15 cellular contexts compared by ENCODE assay signal in genomic region chr1:27936370-27936769, GRCh38. TPM values are rescaled to one million over a fixed set of nuclear protein-coding genes. Genes with fewer than 3 reads are reported as not detected.
DNase-seq lines count a peak whose midpoint lies in the region; ATAC-seq, FAIRE-seq and TF ChIP-seq lines count a peak whose summit lies in the region.
"Had no signal": no experiment of that assay in that cellular context is flagged by ENCODE, and none has a peak within 500 bp of the region (broad histone marks: within the 10 kb centered on the region; RNA-seq: fewer than 3 reads in every experiment).

No MANE protein-coding gene starts in this region.

- peaks cover 3% of the 10 kb centered on the region for H3K36me3 Mint-ChIP-seq in endodermal cell (ENCODE audit: low read depth)
- H3K36me3 Mint-ChIP-seq: CD8-positive, alpha-beta memory T cell had no signal

- no peak overlapping the region for H3K4me3 ChIP-seq in HepG2 (replicated peaks in 1 of 3; ENCODE audit: insufficient read depth in 1 of 3, low read depth in 2 of 3, low read length in 3 of 3)
- H3K4me3 ChIP-seq in right lobe of liver = no peak overlapping the region
- no peak overlapping the region for H3K4me3 ChIP-seq in K562
- H3K4me3 ChIP-seq in iPS-18c (ENCODE audit: insufficient read depth, low read depth, low read length) = peak overlapping the region; percentile 77
- H3K4me3 ChIP-seq in endodermal cell (ENCODE audit: low read length) = no peak overlapping the region

- CTCF ChIA-PET in HepG2 (lab: Yijun Ruan, JAX; ENCODE audit: low intra/inter-chr PET ratio, low total read pairs) (no interaction called here), K562 (lab: Yijun Ruan, JAX; ENCODE audit: low intra/inter-chr PET ratio) (no interaction called here)

- FAIRE-seq in HepG2 (lab: Jason Lieb, UNC) = no peak
- FAIRE-seq in K562 (lab: Jason Lieb, UNC) = no peak
- FAIRE-seq: GM19239 had no signal

- no peak for TF ChIP-seq CTCF in HepG2 (CRISPR knock-in tag; IDR thresholded peaks at IDR 0.05)
- TF ChIP-seq CTCF in right lobe of liver (IDR thresholded peaks at IDR 0.05) = no peak
- TF ChIP-seq CTCF in K562 (IDR thresholded peaks at IDR 0.05 in 2 of 3, conservative IDR thresholded peaks at IDR 0.05 in 1 of 3; ENCODE audit: insufficient read depth in 2 of 3, low read depth in 1 of 3, low read length in 3 of 3) = no peak
- TF ChIP-seq CTCF in endodermal cell (conservative IDR thresholded peaks at IDR 0.05) = no peak

- peaks cover 6% of the 10 kb centered on the region for H3K27me3 Mint-ChIP-seq in endodermal cell (ENCODE audit: insufficient read depth)

- no peak overlapping the region for H3K9ac ChIP-seq in HepG2 (ENCODE audit: insufficient read depth, low read depth, low read length)
- H3K9ac ChIP-seq in K562 (ENCODE audit: insufficient read depth in 1 of 2, low read depth in 2 of 2, low read length in 2 of 2) = no peak overlapping the region
- no peak overlapping the region for H3K9ac ChIP-seq in endodermal cell (ENCODE audit: extremely low read depth, low read length, poor library complexity, severe bottlenecking)

- H3K79me2 ChIP-seq in HepG2 (ENCODE audit: insufficient read depth, low read length) (no peaks in the 10 kb centered on the region), K562 (ENCODE audit: control insufficient read depth, insufficient read depth, low read length) (no peaks in the 10 kb centered on the region)

- no peak for DNase-seq in HepG2 (ENCODE audit: low spot score)
- DNase-seq in right lobe of liver = no peak
- DNase-seq in K562 (ENCODE audit: extremely low read depth in 1 of 4, low spot score in 3 of 4) = no peak
- no peak for DNase-seq in endodermal cell
- no peak for DNase-seq in anterior cingulate cortex (lab: John Stamatoyannopoulos, UW)
- DNase-seq: Caco-2; CD8-positive, alpha-beta memory T cell; DND-41; GDM1; H7 had no signal

- WGBS in HepG2 (ENCODE audit: low lambda C conversion rate) = 62% methylated on average over 5 of the region's 5 CpGs
- 83% methylated on average over 5 of the region's 5 CpGs for WGBS in right lobe of liver (ENCODE audit: insufficient coverage, low coverage, low lambda C conversion rate, missing lambda C conversion rate)
- 17% methylated on average over 4 of the region's 5 CpGs for WGBS in K562 (ENCODE audit: insufficient coverage, low coverage, missing lambda C conversion rate)
- 84 to 100% methylated on average over 1 to 5 of the region's 5 CpGs for WGBS in endodermal cell (ENCODE audit: insufficient coverage in 1 of 2, insufficient read length in 1 of 2), 2 experiments

- intact Hi-C loops in HepG2 (cut with micrococcal nuclease; ENCODE audit: unreplicated experiment) = no loop called here
- intact Hi-C loops in right lobe of liver (cut with DNase I) = no loop called here
- intact Hi-C loops in K562 (cut with micrococcal nuclease) = loop anchor here (5.0 kb wide), 1 partner anchor 79 kb away; no protein-coding TSS in a partner anchor

- H2AFZ ChIP-seq in HepG2 (ENCODE audit: low read length) (no peak overlapping the region), K562 (ENCODE audit: low read depth, low read length) (no peak overlapping the region)

- H4K20me1 ChIP-seq in HepG2 (ENCODE audit: insufficient read depth, low read length) (no peaks in the 10 kb centered on the region), K562 (replicated peaks; ENCODE audit: control insufficient read depth, insufficient read depth, low read length) (no peaks in the 10 kb centered on the region)

- POLR2A ChIA-PET in HepG2 (lab: Yijun Ruan, JAX) = no interaction called here
- POLR2A ChIA-PET in K562 (lab: Yijun Ruan, JAX) = interaction anchor here (2.0 kb wide), 1 partner anchor 9 kb away, joined by 16 read pairs; no protein-coding TSS in a partner anchor

- BruUV-seq in HepG2 (replicated peaks; lab: Mats Ljungman, UMichigan) (no TSS peak), K562 (replicated peaks; lab: Mats Ljungman, UMichigan) (no TSS peak)

- H3K9me3 ChIP-seq in HepG2 (ENCODE audit: low read length) (no peaks in the 10 kb centered on the region), right lobe of liver (no peaks in the 10 kb centered on the region), K562 (replicated peaks; ENCODE audit: control insufficient read depth, insufficient read depth, low read depth, low read length) (no peaks in the 10 kb centered on the region), iPS-18c (ENCODE audit: control insufficient read depth, insufficient read depth, low read length) (peaks cover 2% of the 10 kb centered on the region), endodermal cell (ENCODE audit: control insufficient read depth, low read length) (no peaks in the 10 kb centered on the region)
- H3K9me3 ChIP-seq: Caco-2 had no signal

- TF ChIP-seq RAD21 in HepG2 (CRISPR knock-in tag; IDR thresholded peaks at IDR 0.05) (no peak), K562 (CRISPR knock-in tag; conservative IDR thresholded peaks at IDR 0.05 in 1 of 2, IDR thresholded peaks at IDR 0.05 in 1 of 2) (no peak)

- no peak for TF ChIP-seq EP300 in HepG2 (IDR thresholded peaks at IDR 0.05; ENCODE audit: low read depth in 2 of 2, low read length in 2 of 2)
- TF ChIP-seq EP300 in HepG2 (CRISPR knock-in tag; IDR thresholded peaks at IDR 0.05; ENCODE audit: borderline replicate concordance) = no peak
- no peak for TF ChIP-seq EP300 in K562 (IDR thresholded peaks at IDR 0.05; ENCODE audit: low read length)

- no peak overlapping the region for H3K27ac ChIP-seq in HepG2 (ENCODE audit: extremely low read length, insufficient read depth, low read length)
- no peak overlapping the region for H3K27ac ChIP-seq in right lobe of liver
- no peak overlapping the region for H3K27ac ChIP-seq in K562 (ENCODE audit: extremely low read depth, low read depth, low read length)
- no peak overlapping the region for H3K27ac ChIP-seq in endodermal cell (ENCODE audit: low read depth, low read length)
- H3K27ac ChIP-seq: 22Rv1 had no signal

- no peak for ATAC-seq in HepG2
- ATAC-seq in right lobe of liver = no peak
- no peak for ATAC-seq in K562
- ATAC-seq in GM21737 (IDR thresholded peaks at IDR 0.05; ENCODE audit: unreplicated experiment) = no peak
- no peak for ATAC-seq in GM21526 (IDR thresholded peaks at IDR 0.05; ENCODE audit: low FRiP score, unreplicated experiment)

- H3K4me1 ChIP-seq in HepG2 (ENCODE audit: insufficient read depth, low read length) (peaks cover 33% of the 10 kb centered on the region), right lobe of liver (peaks cover 0 to 9% (median 0%) of the 10 kb centered on the region in 4 donors), K562 (replicated peaks in 1 of 2; ENCODE audit: control insufficient read depth in 2 of 2, insufficient read depth in 2 of 2, low read length in 2 of 2) (peaks cover 13 to 18% of the 10 kb centered on the region in 2 experiments), endodermal cell (ENCODE audit: control insufficient read depth, insufficient read depth, low read length) (no peaks in the 10 kb centered on the region)
- H3K4me1 ChIP-seq: Caco-2 had no signal

- no peaks in the 10 kb centered on the region for H3K9me3 Mint-ChIP-seq in endodermal cell
- H3K9me3 Mint-ChIP-seq: CD8-positive, alpha-beta memory T cell had no signal

- no peaks in the 10 kb centered on the region for H3K9me1 ChIP-seq in K562 (ENCODE audit: control insufficient read depth, insufficient read depth, low read length)

- no peak overlapping the region for H3K4me2 ChIP-seq in HepG2 (ENCODE audit: low read depth, low read length)
- no peak overlapping the region for H3K4me2 ChIP-seq in K562 (ENCODE audit: insufficient read depth, low read length)

- H3K4me3 Mint-ChIP-seq in endodermal cell = no peak overlapping the region
- H3K4me3 Mint-ChIP-seq: CD8-positive, alpha-beta memory T cell had no signal

- no peak for TF ChIP-seq POLR2A in HepG2 (IDR thresholded peaks at IDR 0.05; ENCODE audit: insufficient read depth in 1 of 2, low read depth in 2 of 2, low read length in 2 of 2)
- no peak for TF ChIP-seq POLR2A in right lobe of liver (IDR thresholded peaks at IDR 0.05)
- no peak for TF ChIP-seq POLR2A in K562 (conservative IDR thresholded peaks at IDR 0.05)

- in situ Hi-C loops in HepG2 (cut with HindIII; ENCODE audit: extremely low pct_ligation_motif_present, low pct_unique_long_range_greater_than_20kb) (loop anchor here (10.0 kb wide), 1 partner anchor 82 kb away; no protein-coding TSS in a partner anchor), K562 (cut with MboI) (no loop called here)

- no peak overlapping the region for H3K27ac Mint-ChIP-seq in endodermal cell
- H3K27ac Mint-ChIP-seq: CD8-positive, alpha-beta memory T cell had no signal

- peaks cover 33% of the 10 kb centered on the region for H3K4me1 Mint-ChIP-seq in endodermal cell

- no peaks in the 10 kb centered on the region for H3K27me3 ChIP-seq in HepG2 (ENCODE audit: control insufficient read depth in 1 of 2, insufficient read depth in 2 of 2, low read length in 2 of 2)
- H3K27me3 ChIP-seq in right lobe of liver = no peaks in the 10 kb centered on the region
- no peaks in the 10 kb centered on the region for H3K27me3 ChIP-seq in K562 (ENCODE audit: control insufficient read depth in 2 of 2, insufficient read depth in 2 of 2, low read length in 2 of 2)
- no peaks in the 10 kb centered on the region for H3K27me3 ChIP-seq in endodermal cell (ENCODE audit: control insufficient read depth, insufficient read depth, low read length, poor library complexity, severe bottlenecking)

- H3K36me3 ChIP-seq in HepG2 (replicated peaks in 1 of 2; ENCODE audit: control insufficient read depth in 1 of 2, insufficient read depth in 2 of 2, low read length in 2 of 2) (no peaks in the 10 kb centered on the region), right lobe of liver (no peaks in the 10 kb centered on the region), K562 (ENCODE audit: control insufficient read depth, insufficient read depth, low read length) (no peaks in the 10 kb centered on the region), endodermal cell (ENCODE audit: control insufficient read depth, insufficient read depth, low read length) (no peaks in the 10 kb centered on the region)

RNA-seq across cellular contexts. Expression of gene SMPDL3B, which starts 1.6 kb away (rescaled TPM):
- total RNA-seq in HepG2 (2016; rRNA removed; fragmentation: Illumina TruSeq; extraction: Trizol) (0.13 and 0.29 TPM in 2 replicates), right lobe of liver (1 to 10 TPM in 1 of 6 experiments, under 1 TPM in 3, not detected in 2; 0.14 to 1.1 (median 0.49) TPM), K562 (2014; rRNA removed) (0.73 and 0.98 TPM in 2 replicates), K562 (2014; rRNA removed; fragmentation: Illumina TruSeq; extraction: Trizol) (0.36 and 0.38 TPM in 2 replicates), K562 (2015; rRNA removed; fragmentation: Illumina TruSeq; extraction: Trizol) (0.07 and 0.11 TPM in 2 replicates), K562 (2021) (0.74 and 0.98 TPM in 2 replicates), endodermal cell (10 to 100 TPM; 10.1 to 11.8 TPM)
- total RNA-seq in HepG2 (2016; cell fraction: cytosol; rRNA removed; fragmentation: Illumina TruSeq; extraction: Trizol; ENCODE audit: low read depth) = 0.18 TPM in 1 of 2 replicates, not detected in the other
- 0.16 and 0.24 TPM in 2 replicates for total RNA-seq in HepG2 (2016; cell fraction: insoluble cytoplasmic fraction; rRNA removed; fragmentation: Illumina TruSeq; extraction: Trizol)
- 0.10 and 0.19 TPM in 2 replicates for total RNA-seq in HepG2 (2016; cell fraction: membrane; rRNA removed; fragmentation: Illumina TruSeq; extraction: Trizol)
- total RNA-seq in HepG2 (2016; cell fraction: nucleus; rRNA removed; fragmentation: Illumina TruSeq; extraction: Trizol) = 0.25 and 0.40 TPM in 2 replicates
- polyA plus RNA-seq in HepG2 (2011; rRNA removed) (0.95 and 1.3 TPM in 2 replicates), K562 (2011; rRNA removed) (0.68 and 1.1 TPM in 2 replicates), K562 (2014; fragmentation: Illumina TruSeq; extraction: Trizol) (0.71 and 0.97 TPM in 2 replicates), K562 (2014; fragmentation: Nextera tagmentation; extraction: Ambion mirVana) (under 1 TPM; 0.10 to 0.41 TPM), K562 (2014; rRNA removed) (1.1 and 1.2 TPM in 2 replicates)
- 1.0 and 2.1 TPM in 2 replicates for polyA plus RNA-seq in HepG2 (2011; cell fraction: cytosol; rRNA removed)
- 0.39 and 0.57 TPM in 2 replicates for polyA plus RNA-seq in HepG2 (2011; cell fraction: nucleus; rRNA removed)
- polyA plus RNA-seq in HepG2 (2012) = 0.36 and 0.51 TPM in 2 replicates
- not detected in 2 replicates for polyA plus RNA-seq in HepG2 (2016; cell fraction: cytosol; fragmentation: Illumina TruSeq; extraction: Trizol; ENCODE audit: low read depth)
- polyA plus RNA-seq in HepG2 (2016; cell fraction: insoluble cytoplasmic fraction; fragmentation: Illumina TruSeq; extraction: Trizol; ENCODE audit: low read depth) = 0.28 TPM in 1 of 2 replicates, not detected in the other
- not detected in 2 replicates for polyA plus RNA-seq in HepG2 (2016; cell fraction: membrane; fragmentation: Illumina TruSeq; extraction: Trizol; ENCODE audit: low read depth)
- 1.4 TPM in 1 of 2 replicates, not detected in the other for polyA plus RNA-seq in HepG2 (2016; cell fraction: nucleus; fragmentation: Illumina TruSeq; extraction: Trizol; ENCODE audit: insufficient read depth, low read depth)
- 0.84 and 9.7 TPM in 2 replicates for polyA minus RNA-seq in HepG2 (2011; rRNA and poly(A)+ RNA removed; ENCODE audit: low replicate concordance)
- not detected in 2 replicates for polyA minus RNA-seq in HepG2 (2011; cell fraction: cytosol; rRNA and poly(A)+ RNA removed)
- polyA minus RNA-seq in HepG2 (2011; cell fraction: nucleus; rRNA and poly(A)+ RNA removed) = not detected in 2 replicates
- total RNA-seq in K562 (2011; cell fraction: chromatin; rRNA removed; ENCODE audit: low replicate concordance) = 1.3 and 1.6 TPM in 2 replicates
- total RNA-seq in K562 (2011; cell fraction: nucleolus; rRNA removed) = 1.4 and 2.0 TPM in 2 replicates
- total RNA-seq in K562 (2011; cell fraction: nucleoplasm; rRNA removed) = 1.1 and 1.6 TPM in 2 replicates
- polyA plus RNA-seq in K562 (2011; cell fraction: cytosol; rRNA removed) = 1.1 and 2.3 TPM in 2 replicates
- 0.70 and 1.6 TPM in 2 replicates for polyA plus RNA-seq in K562 (2011; cell fraction: nucleus; rRNA removed)
- polyA plus RNA-seq in K562 (2012) = 0.30 and 1.1 TPM in 2 replicates
- 0.53 and 0.54 TPM in 2 replicates for polyA minus RNA-seq in K562 (2011; rRNA and poly(A)+ RNA removed)
- 0.48 TPM in 1 of 2 replicates, not detected in the other for polyA minus RNA-seq in K562 (2011; cell fraction: cytosol; rRNA and poly(A)+ RNA removed)
- 0.27 and 0.56 TPM in 2 replicates for polyA minus RNA-seq in K562 (2011; cell fraction: nucleus; rRNA and poly(A)+ RNA removed)
- 4.8 TPM for polyA plus RNA-seq in endodermal cell (2013, experiment 1 of 2)
- 2.7 TPM for polyA plus RNA-seq in endodermal cell (2013, experiment 2 of 2)
- polyA plus RNA-seq: CD8-positive, alpha-beta memory T cell had no signal

RNA-seq across cellular contexts. Expression of gene RPA2, which starts 22.0 kb away (rescaled TPM):
- 43.4 and 60.0 TPM in 2 replicates for total RNA-seq in HepG2 (2016; rRNA removed; fragmentation: Illumina TruSeq; extraction: Trizol)
- 10.3 and 13.5 TPM in 2 replicates for total RNA-seq in HepG2 (2016; cell fraction: cytosol; rRNA removed; fragmentation: Illumina TruSeq; extraction: Trizol; ENCODE audit: low read depth)
- 41.1 and 61.2 TPM in 2 replicates for total RNA-seq in HepG2 (2016; cell fraction: insoluble cytoplasmic fraction; rRNA removed; fragmentation: Illumina TruSeq; extraction: Trizol)
- total RNA-seq in HepG2 (2016; cell fraction: membrane; rRNA removed; fragmentation: Illumina TruSeq; extraction: Trizol) = 19.9 and 22.1 TPM in 2 replicates
- 14.7 and 16.3 TPM in 2 replicates for total RNA-seq in HepG2 (2016; cell fraction: nucleus; rRNA removed; fragmentation: Illumina TruSeq; extraction: Trizol)
- 19.0 and 21.4 TPM in 2 replicates for polyA plus RNA-seq in HepG2 (2011; rRNA removed)
- polyA plus RNA-seq in HepG2 (2011; cell fraction: cytosol; rRNA removed) = 13.6 and 14.6 TPM in 2 replicates
- polyA plus RNA-seq in HepG2 (2011; cell fraction: nucleus; rRNA removed) = 5.7 and 8.3 TPM in 2 replicates
- polyA plus RNA-seq in HepG2 (2012) = 13.4 and 17.0 TPM in 2 replicates
- polyA plus RNA-seq in HepG2 (2016; cell fraction: cytosol; fragmentation: Illumina TruSeq; extraction: Trizol; ENCODE audit: low read depth) = 9.1 and 10.3 TPM in 2 replicates
- 54.6 and 55.8 TPM in 2 replicates for polyA plus RNA-seq in HepG2 (2016; cell fraction: insoluble cytoplasmic fraction; fragmentation: Illumina TruSeq; extraction: Trizol; ENCODE audit: low read depth)
- 13.0 and 14.5 TPM in 2 replicates for polyA plus RNA-seq in HepG2 (2016; cell fraction: membrane; fragmentation: Illumina TruSeq; extraction: Trizol; ENCODE audit: low read depth)
- 20.7 and 24.5 TPM in 2 replicates for polyA plus RNA-seq in HepG2 (2016; cell fraction: nucleus; fragmentation: Illumina TruSeq; extraction: Trizol; ENCODE audit: insufficient read depth, low read depth)
- polyA minus RNA-seq in HepG2 (2011; rRNA and poly(A)+ RNA removed; ENCODE audit: low replicate concordance) = 10.2 and 36.1 TPM in 2 replicates
- 7.2 and 9.5 TPM in 2 replicates for polyA minus RNA-seq in HepG2 (2011; cell fraction: cytosol; rRNA and poly(A)+ RNA removed)
- 2.7 and 4.2 TPM in 2 replicates for polyA minus RNA-seq in HepG2 (2011; cell fraction: nucleus; rRNA and poly(A)+ RNA removed)
- 10 to 100 TPM in 5 of 6 experiments, 1 to 10 TPM in 1; 10.0 to 17.6 (median 11.8) TPM for total RNA-seq in right lobe of liver
- total RNA-seq in K562 (2011; cell fraction: chromatin; rRNA removed; ENCODE audit: low replicate concordance) = 37.6 and 39.9 TPM in 2 replicates
- total RNA-seq in K562 (2011; cell fraction: nucleolus; rRNA removed) = 42.4 and 43.4 TPM in 2 replicates
- total RNA-seq in K562 (2011; cell fraction: nucleoplasm; rRNA removed) = 47.2 and 54.0 TPM in 2 replicates
- 177 and 243 TPM in 2 replicates for total RNA-seq in K562 (2014; rRNA removed)
- 150 and 169 TPM in 2 replicates for total RNA-seq in K562 (2014; rRNA removed; fragmentation: Illumina TruSeq; extraction: Trizol)
- 136 and 144 TPM in 2 replicates for total RNA-seq in K562 (2015; rRNA removed; fragmentation: Illumina TruSeq; extraction: Trizol)
- total RNA-seq in K562 (2021) = 119 and 121 TPM in 2 replicates
- 177 and 222 TPM in 2 replicates for polyA plus RNA-seq in K562 (2011; rRNA removed)
- 110 and 113 TPM in 2 replicates for polyA plus RNA-seq in K562 (2011; cell fraction: cytosol; rRNA removed)
- polyA plus RNA-seq in K562 (2011; cell fraction: nucleus; rRNA removed) = 85.8 and 86.7 TPM in 2 replicates
- polyA plus RNA-seq in K562 (2012) = 103 and 129 TPM in 2 replicates
- polyA plus RNA-seq in K562 (2014; fragmentation: Illumina TruSeq; extraction: Trizol) = 198 and 207 TPM in 2 replicates
- polyA plus RNA-seq in K562 (2014; fragmentation: Nextera tagmentation; extraction: Ambion mirVana) = 100 to 1,000 TPM; 260 to 516 TPM
- 265 and 295 TPM in 2 replicates for polyA plus RNA-seq in K562 (2014; rRNA removed)
- polyA minus RNA-seq in K562 (2011; rRNA and poly(A)+ RNA removed) = 69.4 and 70.6 TPM in 2 replicates
- 40.0 and 42.4 TPM in 2 replicates for polyA minus RNA-seq in K562 (2011; cell fraction: cytosol; rRNA and poly(A)+ RNA removed)
- 18.3 and 27.1 TPM in 2 replicates for polyA minus RNA-seq in K562 (2011; cell fraction: nucleus; rRNA and poly(A)+ RNA removed)
- 10 to 100 TPM; 43.5 to 60.0 TPM for total RNA-seq in endodermal cell
- polyA plus RNA-seq in endodermal cell (2013, experiment 1 of 2) = 63.8 TPM
- 61.1 TPM for polyA plus RNA-seq in endodermal cell (2013, experiment 2 of 2)

RNA-seq across cellular contexts. Expression of gene XKR8, which starts 23.4 kb away (rescaled TPM):
- 2.9 and 5.4 TPM in 2 replicates for total RNA-seq in HepG2 (2016; rRNA removed; fragmentation: Illumina TruSeq; extraction: Trizol)
- total RNA-seq in HepG2 (2016; cell fraction: cytosol; rRNA removed; fragmentation: Illumina TruSeq; extraction: Trizol; ENCODE audit: low read depth) = 2.0 TPM in 2 replicates
- total RNA-seq in HepG2 (2016; cell fraction: insoluble cytoplasmic fraction; rRNA removed; fragmentation: Illumina TruSeq; extraction: Trizol) = 3.2 and 4.4 TPM in 2 replicates
- total RNA-seq in HepG2 (2016; cell fraction: membrane; rRNA removed; fragmentation: Illumina TruSeq; extraction: Trizol) = 5.1 and 5.9 TPM in 2 replicates
- total RNA-seq in HepG2 (2016; cell fraction: nucleus; rRNA removed; fragmentation: Illumina TruSeq; extraction: Trizol) = 2.9 and 3.8 TPM in 2 replicates
- polyA plus RNA-seq in HepG2 (2011; rRNA removed) = 5.7 and 6.3 TPM in 2 replicates
- polyA plus RNA-seq in HepG2 (2011; cell fraction: cytosol; rRNA removed) = 5.4 and 7.0 TPM in 2 replicates
- 3.3 and 4.2 TPM in 2 replicates for polyA plus RNA-seq in HepG2 (2011; cell fraction: nucleus; rRNA removed)
- 2.7 and 3.0 TPM in 2 replicates for polyA plus RNA-seq in HepG2 (2012)
- 2.5 and 2.9 TPM in 2 replicates for polyA plus RNA-seq in HepG2 (2016; cell fraction: cytosol; fragmentation: Illumina TruSeq; extraction: Trizol; ENCODE audit: low read depth)
- 3.3 and 4.6 TPM in 2 replicates for polyA plus RNA-seq in HepG2 (2016; cell fraction: insoluble cytoplasmic fraction; fragmentation: Illumina TruSeq; extraction: Trizol; ENCODE audit: low read depth)
- polyA plus RNA-seq in HepG2 (2016; cell fraction: membrane; fragmentation: Illumina TruSeq; extraction: Trizol; ENCODE audit: low read depth) = 4.7 and 6.0 TPM in 2 replicates
- polyA plus RNA-seq in HepG2 (2016; cell fraction: nucleus; fragmentation: Illumina TruSeq; extraction: Trizol; ENCODE audit: insufficient read depth, low read depth) = 5.7 and 6.4 TPM in 2 replicates
- 1.3 and 9.2 TPM in 2 replicates for polyA minus RNA-seq in HepG2 (2011; rRNA and poly(A)+ RNA removed; ENCODE audit: low replicate concordance)
- 3.8 and 4.0 TPM in 2 replicates for polyA minus RNA-seq in HepG2 (2011; cell fraction: cytosol; rRNA and poly(A)+ RNA removed)
- 1.4 and 2.2 TPM in 2 replicates for polyA minus RNA-seq in HepG2 (2011; cell fraction: nucleus; rRNA and poly(A)+ RNA removed)
- total RNA-seq in right lobe of liver = 1 to 10 TPM; 5.5 to 8.7 (median 7.1) TPM
- 1.2 and 2.3 TPM in 2 replicates for total RNA-seq in K562 (2011; cell fraction: chromatin; rRNA removed; ENCODE audit: low replicate concordance)
- 3.8 and 4.8 TPM in 2 replicates for total RNA-seq in K562 (2011; cell fraction: nucleolus; rRNA removed)
- 2.4 and 2.9 TPM in 2 replicates for total RNA-seq in K562 (2011; cell fraction: nucleoplasm; rRNA removed)
- 0.45 and 0.86 TPM in 2 replicates for total RNA-seq in K562 (2014; rRNA removed)
- total RNA-seq in K562 (2014; rRNA removed; fragmentation: Illumina TruSeq; extraction: Trizol) = 0.58 and 0.99 TPM in 2 replicates
- total RNA-seq in K562 (2015; rRNA removed; fragmentation: Illumina TruSeq; extraction: Trizol) = 1.9 and 2.2 TPM in 2 replicates
- 2.5 and 2.8 TPM in 2 replicates for total RNA-seq in K562 (2021)
- 1.8 and 3.1 TPM in 2 replicates for polyA plus RNA-seq in K562 (2011; rRNA removed)
- polyA plus RNA-seq in K562 (2011; cell fraction: cytosol; rRNA removed) = 2.7 and 4.9 TPM in 2 replicates
- 2.5 and 2.6 TPM in 2 replicates for polyA plus RNA-seq in K562 (2011; cell fraction: nucleus; rRNA removed)
- polyA plus RNA-seq in K562 (2012) = 2.1 and 2.9 TPM in 2 replicates
- polyA plus RNA-seq in K562 (2014; fragmentation: Illumina TruSeq; extraction: Trizol) = 1.7 and 2.1 TPM in 2 replicates
- polyA plus RNA-seq in K562 (2014; fragmentation: Nextera tagmentation; extraction: Ambion mirVana) = under 1 TPM; 0.49 to 0.73 TPM
- 1.9 and 2.5 TPM in 2 replicates for polyA plus RNA-seq in K562 (2014; rRNA removed)
- polyA minus RNA-seq in K562 (2011; rRNA and poly(A)+ RNA removed) = 1.5 and 1.7 TPM in 2 replicates
- polyA minus RNA-seq in K562 (2011; cell fraction: cytosol; rRNA and poly(A)+ RNA removed) = 0.95 and 7.0 TPM in 2 replicates
- polyA minus RNA-seq in K562 (2011; cell fraction: nucleus; rRNA and poly(A)+ RNA removed) = 0.67 and 1.2 TPM in 2 replicates
- total RNA-seq in endodermal cell = 10 to 100 TPM; 17.5 to 17.7 TPM
- 11.0 TPM for polyA plus RNA-seq in endodermal cell (2013, experiment 1 of 2)
- polyA plus RNA-seq in endodermal cell (2013, experiment 2 of 2) = 10.3 TPM

Comparison
In these comparisons a context has a peak if more than half of its experiments do, and no peak if none do; other contexts are left out.
1. Of the 241 proteins assayed by ChIP-seq in both HepG2 and K562: peak only in HepG2: none; only in K562: ADNP, CHD4 and HDAC2; in both: none; in neither: 237; mixed calls (peak in some experiments, not most) for 1.